10 cellular contexts compared by ENCODE assay signal in the genomic region with DNA sequence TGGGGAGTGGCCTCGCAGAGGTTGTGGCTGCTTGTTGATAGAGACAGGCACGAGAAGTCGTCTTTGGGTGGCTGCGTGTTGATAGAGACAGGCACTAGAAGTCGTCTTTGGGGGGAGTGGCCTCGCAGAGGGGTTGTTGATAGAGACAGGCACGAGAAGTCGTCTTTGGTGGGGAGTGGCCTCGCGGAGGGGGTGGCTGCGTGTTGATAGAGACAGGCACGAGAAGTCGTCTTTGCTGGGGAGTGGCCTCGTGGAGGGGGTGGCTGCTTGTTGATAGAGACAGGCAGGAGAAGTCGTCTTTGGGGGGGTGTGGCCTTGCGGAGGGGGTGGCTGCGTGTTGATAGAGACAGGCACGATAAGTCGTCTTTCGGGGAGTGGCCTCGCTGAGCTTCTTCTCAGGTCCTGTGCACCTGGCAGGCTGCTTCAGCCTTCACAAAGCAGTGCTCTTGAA.
A peak's percentile ranks its signal among the peaks of the same experiment; 100 is the strongest.
DNase-seq lines count a peak whose midpoint lies in the region; ATAC-seq and TF ChIP-seq lines count a peak whose summit lies in the region.
"Had no signal": no experiment of that assay in that cellular context is flagged by ENCODE, and none has a peak within 500 bp of the region (broad histone marks: within the 10 kb centered on the region; RNA-seq: fewer than 3 reads in every experiment).

No MANE protein-coding gene starts in this region.

- no peak overlapping the region for H3K4me3 Mint-ChIP-seq in memory B cell

- H3K4me1 Mint-ChIP-seq in memory B cell: peaks cover 35% of the 10 kb centered on the region

- H3K9me3 Mint-ChIP-seq in memory B cell: peaks cover 5% of the 10 kb centered on the region

- no peak for TF ChIP-seq EP300 in tibial nerve (IDR thresholded peaks at IDR 0.05)

- no peaks in the 10 kb centered on the region for H3K27me3 Mint-ChIP-seq in memory B cell

- 19 to 34% methylated on average over 18 to 21 of the region's 21 CpGs for WGBS in heart right ventricle, 2 donors
- 15 to 16% methylated on average over 15 to 20 of the region's 21 CpGs for WGBS in tibial nerve, 2 donors

- ATAC-seq in heart right ventricle (no peak), memory B cell (ENCODE audit: low read depth) (no peak), GM21381 (IDR thresholded peaks at IDR 0.05; ENCODE audit: unreplicated experiment) (no peak)

- H3K9me3 ChIP-seq in cardiac muscle cell (ENCODE audit: low read depth) (no peaks in the 10 kb centered on the region), heart right ventricle (peaks cover 0 to 23% (median 0%) of the 10 kb centered on the region in 11 donors), tibial nerve (no peaks in the 10 kb centered on the region)

- H3K36me3 ChIP-seq in cardiac muscle cell (no peaks in the 10 kb centered on the region), heart right ventricle (no peaks in the 10 kb centered on the region), brain microvascular endothelial cell (replicated peaks) (no peaks in the 10 kb centered on the region), tibial nerve (no peaks in the 10 kb centered on the region)

- in situ Hi-C loops in brain microvascular endothelial cell (cut with HindIII; ENCODE audit: low pct_ligation_motif_present, low sequenced_read_pairs): no loop called here

- intact Hi-C loops in heart right ventricle (cut with DNase I): no loop called here

- H3K36me3 Mint-ChIP-seq in memory B cell: peaks cover 35% of the 10 kb centered on the region

- peak overlapping the region; percentile 2 for H3K4me3 ChIP-seq in cardiac muscle cell
- H3K4me3 ChIP-seq in heart right ventricle: peak overlapping the region in 5 of 10 donors; percentile 13 to 33 (median 31)
- peak overlapping the region; percentile 43 for H3K4me3 ChIP-seq in brain microvascular endothelial cell (ENCODE audit: low read depth, low read length)
- H3K4me3 ChIP-seq in tibial nerve: peak overlapping the region in 3 of 4 donors; percentile 22 to 38 (median 33)

- TF ChIP-seq POLR2A in tibial nerve (IDR thresholded peaks at IDR 0.05): no peak

- H3K27me3 ChIP-seq in cardiac muscle cell: no peaks in the 10 kb centered on the region
- H3K27me3 ChIP-seq in heart right ventricle: no peaks in the 10 kb centered on the region
- no peaks in the 10 kb centered on the region for H3K27me3 ChIP-seq in brain microvascular endothelial cell (replicated peaks)
- H3K27me3 ChIP-seq in tibial nerve: no peaks in the 10 kb centered on the region

- DNase-seq in cardiac muscle cell (ENCODE audit: low read depth in 1 of 2, low spot score in 1 of 2) (peak in 1 of 2 donors; percentile 36), heart right ventricle (no peak), brain microvascular endothelial cell (no peak), memory B cell (ENCODE audit: low spot score in 2 of 2) (no peak), tibial nerve (ENCODE audit: low spot score in 2 of 2) (no peak), RKO (ENCODE audit: low spot score) (no peak), NCI-H1930 (lab: John Stamatoyannopoulos, UW) (no peak)
- DNase-seq: DMS79 had no signal

- H3K27ac ChIP-seq in cardiac muscle cell: no peak overlapping the region
- H3K27ac ChIP-seq in heart right ventricle: no peak overlapping the region
- no peak overlapping the region for H3K27ac ChIP-seq in brain microvascular endothelial cell
- H3K27ac ChIP-seq in tibial nerve: no peak overlapping the region
- H3K27ac ChIP-seq: HL-60 had no signal

- peak overlapping the region; percentile 73 for H3K27ac Mint-ChIP-seq in memory B cell

- H3K4me1 ChIP-seq in cardiac muscle cell (ENCODE audit: low read depth) (no peaks in the 10 kb centered on the region), heart right ventricle (peaks cover 0 to 5% (median 0%) of the 10 kb centered on the region in 9 donors), tibial nerve (peaks cover 0 to 14% (median 0%) of the 10 kb centered on the region in 4 donors)

- TF ChIP-seq CTCF in cardiac muscle cell (IDR thresholded peaks at IDR 0.05; ENCODE audit: low read depth, low read length): no peak
- TF ChIP-seq CTCF in heart right ventricle (IDR thresholded peaks at IDR 0.05): no peak
- no peak for TF ChIP-seq CTCF in brain microvascular endothelial cell (IDR thresholded peaks at IDR 0.05; ENCODE audit: low read depth, low read length, missing control alignments)
- TF ChIP-seq CTCF in tibial nerve (IDR thresholded peaks at IDR 0.05): no peak
